11 cellular contexts compared by ENCODE assay signal in the genomic region with DNA sequence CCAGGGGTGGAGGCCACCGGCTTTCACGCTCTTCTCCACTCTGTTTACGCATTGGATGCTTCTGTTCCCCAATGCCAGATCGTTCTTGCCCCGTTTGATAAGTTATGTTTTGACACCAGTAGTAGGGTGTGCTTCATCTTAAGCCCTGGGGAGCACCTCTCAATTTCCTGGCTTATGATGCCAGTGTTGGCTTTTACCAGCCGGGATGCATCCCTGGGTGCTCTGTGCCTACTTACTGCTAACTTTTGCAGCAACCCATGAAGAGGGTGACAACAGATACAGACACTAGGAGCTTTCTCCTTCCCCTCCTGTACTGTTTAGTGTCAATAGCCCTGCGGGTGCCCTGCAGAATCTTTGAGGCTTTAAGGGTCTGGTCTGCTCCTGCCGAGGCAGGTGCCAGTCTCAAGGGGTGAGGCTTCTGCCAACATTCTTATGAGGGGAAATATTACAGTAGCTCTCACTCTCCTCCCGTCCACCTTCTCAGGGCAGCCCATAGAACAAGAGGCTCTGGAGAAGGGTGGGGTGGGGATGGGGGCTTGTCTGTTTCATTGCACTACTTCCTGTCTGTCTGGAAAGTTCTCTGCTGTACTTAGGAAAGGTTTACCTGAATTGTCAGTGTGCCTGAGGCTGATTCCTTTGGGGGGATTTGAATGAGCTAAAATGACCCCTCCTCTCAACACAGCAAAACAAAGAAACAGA.
"Had no signal": no experiment of that assay in that cellular context is flagged by ENCODE, and none has a peak within 500 bp of the region (broad histone marks: within the 10 kb centered on the region; RNA-seq: fewer than 3 reads in every experiment).

No MANE protein-coding gene starts in this region.

- ATAC-seq: foreskin keratinocyte, left ventricle myocardium superior, pancreas had no signal

- DNase-seq: activated naive CD8-positive, alpha-beta T cell treated with anti-CD3 and anti-CD28 coated beads for 36 hours; activated T-cell treated with anti-CD3 and anti-CD28 coated beads for 4 hours; brain microvascular endothelial cell; foreskin keratinocyte; islet precursor cell; left ventricle myocardium superior; mesendoderm; T-helper 2 cell had no signal

- H3K4me1 Mint-ChIP-seq: activated naive CD8-positive, alpha-beta T cell treated with anti-CD3 and anti-CD28 coated beads for 36 hours had no signal

- H3K27ac ChIP-seq: brain microvascular endothelial cell, dorsolateral prefrontal cortex, foreskin keratinocyte, pancreas, thyroid gland had no signal

- H3K36me3 Mint-ChIP-seq: activated naive CD8-positive, alpha-beta T cell treated with anti-CD3 and anti-CD28 coated beads for 36 hours had no signal

- H3K27me3 Mint-ChIP-seq: activated naive CD8-positive, alpha-beta T cell treated with anti-CD3 and anti-CD28 coated beads for 36 hours had no signal

- H3K9me3 Mint-ChIP-seq: activated naive CD8-positive, alpha-beta T cell treated with anti-CD3 and anti-CD28 coated beads for 36 hours had no signal

- H3K4me1 ChIP-seq: foreskin keratinocyte, pancreas had no signal

- H3K4me3 ChIP-seq: dorsolateral prefrontal cortex, pancreas, thyroid gland had no signal

- FAIRE-seq: pancreas had no signal

- H3K27ac Mint-ChIP-seq: activated naive CD8-positive, alpha-beta T cell treated with anti-CD3 and anti-CD28 coated beads for 36 hours had no signal

- H3K9me3 ChIP-seq: pancreas, thyroid gland had no signal

- H3K36me3 ChIP-seq: brain microvascular endothelial cell, pancreas, thyroid gland had no signal

- H3K4me3 Mint-ChIP-seq: activated naive CD8-positive, alpha-beta T cell treated with anti-CD3 and anti-CD28 coated beads for 36 hours had no signal
